ENCODE assay signal across 8 cellular contexts in genomic region chr20:19756756-19757486, GRCh38. TPM values are rescaled to one million over a fixed set of nuclear protein-coding genes. Genes with fewer than 3 reads are reported as not detected.
DNase-seq lines count a peak whose midpoint lies in the region; ATAC-seq and TF ChIP-seq lines count a peak whose summit lies in the region.

No MANE protein-coding gene starts in this region.

- POLR2A ChIA-PET in A673 (lab: Charles Lee; ENCODE audit: low non-redundant PET) = no interaction called here

- no peaks in the 10 kb centered on the region for H3K9me3 ChIP-seq in A673 (ENCODE audit: low read depth, low read length, poor library complexity, severe bottlenecking)

- no peak for TF ChIP-seq CTCF in A673 (conservative IDR thresholded peaks at IDR 0.05; ENCODE audit: low read depth, low read length)
- TF ChIP-seq CTCF in dorsolateral prefrontal cortex (IDR thresholded peaks at IDR 0.05 in 54 of 56, conservative IDR thresholded peaks at IDR 0.05 in 2 of 56; ENCODE audit: low read depth in 1 of 56, partially characterized antibody in 56 of 56) = no peak

- no peaks in the 10 kb centered on the region for H3K36me3 ChIP-seq in A673 (ENCODE audit: insufficient read depth, low read length, poor library complexity, severe bottlenecking)

- ATAC-seq in GM18511 (IDR thresholded peaks at IDR 0.05; ENCODE audit: unreplicated experiment) (no peak), left lobe of liver (no peak), HG03457 (IDR thresholded peaks at IDR 0.05; ENCODE audit: unreplicated experiment) (no peak)

- peak overlapping the region; percentile 75 for H3K4me3 ChIP-seq in A673 (ENCODE audit: low read depth, low read length, poor library complexity, severe bottlenecking)
- peak overlapping the region; percentile 53 to 90 (median 75) for H3K4me3 ChIP-seq in dorsolateral prefrontal cortex

- DNase-seq in A673 (ENCODE audit: low spot score) = no peak
- DNase-seq in NCI-H146 treated with DMSO at 0.1 percent for 48 hours (lab: John Stamatoyannopoulos, UW; ENCODE audit: unreplicated experiment) = peak; percentile 73
- DNase-seq in dorsolateral prefrontal cortex = no peak
- DNase-seq in myocyte (ENCODE audit: low read depth) = peak; percentile 20
- no peak for DNase-seq in GM19240 (ENCODE audit: insufficient read length, low spot score)
- DNase-seq in left lobe of liver (ENCODE audit: low spot score) = no peak

- no TSS peak for BruUV-seq in A673 (replicated peaks; lab: Mats Ljungman, UMichigan)

- H3K4me1 ChIP-seq in A673 (ENCODE audit: insufficient read depth, low read length, poor library complexity, severe bottlenecking) = peaks cover 39% of the 10 kb centered on the region

- no peaks in the 10 kb centered on the region for H3K27me3 ChIP-seq in A673 (replicated peaks; ENCODE audit: insufficient read depth, low read depth, low read length, poor library complexity)
- H3K27me3 ChIP-seq in dorsolateral prefrontal cortex = peaks cover 0 to 6% (median 0%) of the 10 kb centered on the region in 45 donors

- H3K27ac ChIP-seq in A673 (ENCODE audit: low read depth, low read length, poor library complexity, severe bottlenecking) = peak overlapping the region; percentile 89
- peak overlapping the region in 58 of 59 donors; percentile 40 to 96 (median 89) for H3K27ac ChIP-seq in dorsolateral prefrontal cortex

- intact Hi-C loops in A673 (cut with micrococcal nuclease; ENCODE audit: unreplicated experiment) (no loop called here), dorsolateral prefrontal cortex (cut with DNase I) (loop anchor here in 1 of 2 donors (5.0 kb wide), 1 partner anchor 65 kb away; no protein-coding TSS in a partner anchor)

- CTCF ChIA-PET in A673 (lab: Charles Lee) = no interaction called here

RNA-seq across cellular contexts. Expression of gene RIN2, which starts 1.1 kb away (rescaled TPM):
- total RNA-seq in A673 (2021) (14.6 and 18.5 TPM in 2 replicates), dorsolateral prefrontal cortex (10 to 100 TPM; 25.8 to 95.7 (median 45.8) TPM), myocyte (28.3 and 31.6 TPM in 2 replicates), left lobe of liver (13.8 TPM)
- polyA plus RNA-seq in myocyte (2012) = 26.7 TPM

Comparison
In these comparisons a context has a peak if more than half of its experiments do, and no peak if none do; other contexts are left out.
1. DNase-seq: peak in NCI-H146 treated with DMSO at 0.1 percent for 48 hours (single experiment) and myocyte (single experiment); none in A673 (single experiment), dorsolateral prefrontal cortex (0 of 10), GM19240 (single experiment) and left lobe of liver (single experiment).